Comparison of ENCODE assay signal across 6 cellular contexts in the genomic region with DNA sequence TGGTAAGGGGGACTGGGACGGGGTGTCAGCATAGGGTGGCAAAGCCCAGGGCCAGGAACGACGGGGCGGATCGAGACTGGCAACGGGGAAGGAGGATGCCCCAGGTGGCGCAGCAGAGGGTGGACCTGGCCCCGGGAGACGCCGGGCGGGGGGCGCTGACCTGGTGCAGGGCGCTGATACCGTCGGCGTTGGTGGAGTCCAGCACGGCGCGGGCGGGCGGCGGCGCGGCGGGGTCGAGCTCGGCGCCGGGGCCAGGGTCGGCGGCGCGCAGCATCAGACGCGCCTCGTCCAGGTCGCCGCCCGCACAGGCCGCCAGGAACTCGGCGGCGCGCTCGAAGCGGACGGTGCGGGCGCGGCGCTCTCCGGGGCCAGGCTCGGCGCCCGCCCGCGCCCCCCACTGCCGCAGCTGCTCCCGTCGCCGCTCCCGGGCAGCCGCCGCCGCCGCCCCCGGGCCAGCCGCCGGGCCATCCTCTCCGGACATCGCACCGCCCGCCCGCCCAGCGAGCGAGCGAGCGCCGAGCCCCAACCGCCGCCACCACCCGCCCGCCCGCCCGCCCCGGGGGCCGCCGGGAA. TPM values are rescaled to one million over a fixed set of nuclear protein-coding genes. Genes with fewer than 3 reads are reported as not detected.
DNase-seq lines count a peak whose midpoint lies in the region; ATAC-seq and TF ChIP-seq lines count a peak whose summit lies in the region.

No MANE protein-coding gene starts in this region.

- ATAC-seq in HG02610 (IDR thresholded peaks at IDR 0.05; ENCODE audit: unreplicated experiment), result peak; percentile 2
- peak; percentile 39 for ATAC-seq in naive B cell (ENCODE audit: low read depth in 2 of 2)

- H3K4me3 Mint-ChIP-seq in CD14-positive monocyte (peak overlapping the region; percentile 95 to 100), naive B cell (peak overlapping the region; percentile 88 to 99 (median 98))

- no peaks in the 10 kb centered on the region for H3K9me3 Mint-ChIP-seq in CD14-positive monocyte
- peaks cover 0 to 2% (median 0%) of the 10 kb centered on the region in 7 donors for H3K9me3 Mint-ChIP-seq in naive B cell

- H3K27me3 Mint-ChIP-seq in CD14-positive monocyte (ENCODE audit: low read depth in 3 of 3) (peaks cover 6 to 19% (median 14%) of the 10 kb centered on the region in 3 donors), naive B cell (no peaks in the 10 kb centered on the region)

- H3K27ac Mint-ChIP-seq in CD14-positive monocyte (peak overlapping the region; percentile 97 to 99 (median 97)), naive B cell (peak overlapping the region; percentile 94 to 97 (median 96))

- no peak for DNase-seq in CD14-positive monocyte (ENCODE audit: low spot score)
- no peak for DNase-seq in astrocyte of the cerebellum (ENCODE audit: low read depth)
- no peak for DNase-seq in naive B cell
- DNase-seq in cerebellar nuclear complex (lab: John Stamatoyannopoulos, UW), result no peak
- DNase-seq in NCI-H2196 treated with DMSO at 0.1 percent for 48 hours (lab: John Stamatoyannopoulos, UW; ENCODE audit: unreplicated experiment), result no peak

- peak overlapping the region; percentile 77 for H3K4me3 ChIP-seq in astrocyte of the cerebellum (ENCODE audit: low read depth, low read length)

- H3K36me3 Mint-ChIP-seq in CD14-positive monocyte, result peaks cover 1 to 22% of the 10 kb centered on the region in 2 donors
- peaks cover 0 to 7% of the 10 kb centered on the region in 2 donors for H3K36me3 Mint-ChIP-seq in naive B cell

- intact Hi-C loops in CD14-positive monocyte (cut with micrococcal nuclease), result loop anchor here in 1 of 2 donors (10.0 kb wide), 1 partner anchor 138 kb away; the partner anchor contains the start of gene PPP6R1

- TF ChIP-seq CTCF in CD14-positive monocyte (IDR thresholded peaks at IDR 0.05), result no peak
- TF ChIP-seq CTCF in astrocyte of the cerebellum (IDR thresholded peaks at IDR 0.05; ENCODE audit: low read depth, low read length, missing control alignments), result no peak

- in situ Hi-C loops in astrocyte of the cerebellum (cut with HindIII; ENCODE audit: low sequenced_read_pairs), result loop anchor here (5.0 kb wide), 1 partner anchor 55 kb away; no protein-coding TSS in a partner anchor

- H3K4me1 Mint-ChIP-seq in CD14-positive monocyte (peaks cover 43% of the 10 kb centered on the region), naive B cell (peaks cover 31 to 42% (median 41%) of the 10 kb centered on the region in 3 donors)

RNA-seq across cellular contexts. Expression of gene PPP1R12C, which starts 0.3 kb away (rescaled TPM):
- polyA plus RNA-seq in CD14-positive monocyte (1 to 10 TPM; 2.1 to 2.6 TPM), naive B cell (ENCODE audit: low read depth in 6 of 6) (1 to 10 TPM; 1.0 to 8.1 (median 3.2) TPM)

RNA-seq across cellular contexts. Expression of gene TNNT1, which starts 31.9 kb away (rescaled TPM):
- 10 to 100 TPM in 1 of 2 donors, 1 to 10 TPM in 1; 9.8 to 41.9 TPM for polyA plus RNA-seq in CD14-positive monocyte
- polyA plus RNA-seq in naive B cell (ENCODE audit: low read depth in 6 of 6), result not detected

RNA-seq across cellular contexts. Expression of gene TNNI3, which starts 40.4 kb away (rescaled TPM):
- polyA plus RNA-seq in CD14-positive monocyte, result 1 to 10 TPM in 1 of 2 donors, not detected in 1; 1.2 TPM
- not detected for polyA plus RNA-seq in naive B cell (ENCODE audit: low read depth in 6 of 6)

RNA-seq across cellular contexts. Expression of gene EPS8L1, which starts 41.5 kb away (rescaled TPM):
- polyA plus RNA-seq in CD14-positive monocyte (1 to 10 TPM; 1.5 to 1.8 TPM), naive B cell (ENCODE audit: low read depth in 6 of 6) (not detected)

RNA-seq across cellular contexts. Expression of gene DNAAF3, which starts 49.3 kb away (rescaled TPM):
- polyA plus RNA-seq in CD14-positive monocyte (under 1 TPM in 1 of 2 donors, not detected in 1; 0.19 TPM), naive B cell (ENCODE audit: low read depth in 6 of 6) (not detected)

Comparison
In these comparisons a context has a peak if more than half of its experiments do, and no peak if none do; other contexts are left out.
1. RNA of gene TNNT1, which starts 31.9 kb away (polyA plus RNA-seq): 9.8 to 41.9 TPM in CD14-positive monocyte; not detected in naive B cell; every median in the first group is over 4 times any median in the second.